ENCODE assay signal across 8 cellular contexts in genomic region chr1:16218014-16218673, GRCh38. TPM values are rescaled to one million over a fixed set of nuclear protein-coding genes. Genes with fewer than 3 reads are reported as not detected.
DNase-seq lines count a peak whose midpoint lies in the region; ATAC-seq, FAIRE-seq and TF ChIP-seq lines count a peak whose summit lies in the region.

No MANE protein-coding gene starts in this region.

- TF ChIP-seq EP300 in sigmoid colon (IDR thresholded peaks at IDR 0.05): no peak

- no peaks in the 10 kb centered on the region for H3K27me3 ChIP-seq in Panc1 (ENCODE audit: control insufficient read depth, insufficient read depth, low read length)
- H3K27me3 ChIP-seq in iPS-18a (ENCODE audit: control insufficient read depth, insufficient read depth, low read length): peaks cover 10% of the 10 kb centered on the region
- no peaks in the 10 kb centered on the region for H3K27me3 ChIP-seq in sigmoid colon

- no peak for ATAC-seq in Panc1
- no peak for ATAC-seq in HG02973 (IDR thresholded peaks at IDR 0.05; ENCODE audit: unreplicated experiment)
- no peak for ATAC-seq in GM18505 (IDR thresholded peaks at IDR 0.05; ENCODE audit: unreplicated experiment)

- BruUV-seq in Panc1 (replicated peaks; lab: Mats Ljungman, UMichigan): no TSS peak

- H3K4me1 ChIP-seq in Panc1 (ENCODE audit: control insufficient read depth, insufficient read depth, low read length): 0 out of 2 replicates have a peak, but pooled peaks cover 5% of the 10 kb centered on the region
- H3K4me1 ChIP-seq in iPS-18a (ENCODE audit: control insufficient read depth, low read depth, low read length): peaks cover 6% of the 10 kb centered on the region
- H3K4me1 ChIP-seq in sigmoid colon: peaks cover 0 to 19% (median 17%) of the 10 kb centered on the region in 4 donors

- H3K9me3 ChIP-seq in Panc1 (ENCODE audit: control insufficient read depth, insufficient read depth, low read depth, low read length): no peaks in the 10 kb centered on the region
- H3K9me3 ChIP-seq in iPS-18a (ENCODE audit: control insufficient read depth, low read depth, low read length): no peaks in the 10 kb centered on the region
- H3K9me3 ChIP-seq in sigmoid colon: no peaks in the 10 kb centered on the region

- no peak overlapping the region for H3K9ac ChIP-seq in iPS-18a (ENCODE audit: low read length)

- TF ChIP-seq POLR2A in sigmoid colon (IDR thresholded peaks at IDR 0.05) (no peak), GM18505 (IDR thresholded peaks at IDR 0.05; ENCODE audit: borderline replicate concordance, extremely low read depth, insufficient read depth, insufficient read length) (no peak)

- in situ Hi-C loops in Panc1 (cut with HindIII; ENCODE audit: low pct_unique_long_range_greater_than_20kb, low sequenced_read_pairs): no loop called here

- H3K36me3 ChIP-seq in Panc1 (ENCODE audit: control insufficient read depth, insufficient read depth, low read length): no peaks in the 10 kb centered on the region
- H3K36me3 ChIP-seq in iPS-18a (ENCODE audit: control insufficient read depth, low read depth, low read length): no peaks in the 10 kb centered on the region
- H3K36me3 ChIP-seq in sigmoid colon: no peaks in the 10 kb centered on the region

- intact Hi-C loops in Panc1 (cut with micrococcal nuclease; ENCODE audit: unreplicated experiment): no loop called here
- intact Hi-C loops in sigmoid colon (cut with DNase I): no loop called here

- H3K4me3 ChIP-seq in Panc1 (ENCODE audit: low read depth in 2 of 2, low read length in 2 of 2) (peak overlapping the region; percentile 48 to 83; a peak in 2 of 4 replicates), iPS-18a (ENCODE audit: low read length) (peak overlapping the region; percentile 52), sigmoid colon (peak overlapping the region in 3 of 4 donors; percentile 43 to 52 (median 49))

- peak; percentile 88 for DNase-seq in DMS53 (lab: John Stamatoyannopoulos, UW)
- no peak for DNase-seq in Panc1 (ENCODE audit: low read depth, low spot score)
- no peak for DNase-seq in sigmoid colon
- DNase-seq in NCI-H1092 (lab: John Stamatoyannopoulos, UW): no peak
- DNase-seq in HTR-8/SVneo (ENCODE audit: insufficient read length, low spot score): no peak

- POLR2A ChIA-PET in Panc1 (lab: Charles Lee): interaction anchor here (0.6 kb wide), 1 partner anchor 20 kb away, joined by 3 read pairs; no protein-coding TSS in a partner anchor

- TF ChIP-seq CTCF in Panc1 (IDR thresholded peaks at IDR 0.05) (no peak), sigmoid colon (IDR thresholded peaks at IDR 0.05) (no peak)

- CTCF ChIA-PET in Panc1 (lab: Charles Lee): no interaction called here

- 28 to 70% methylated on average over 12 of the region's 12 CpGs for WGBS in sigmoid colon, 2 donors

- H3K27ac ChIP-seq in Panc1 (ENCODE audit: low read length) (0 out of 2 replicates have a peak overlapping the region, but pooled peaks have one; percentile 19), iPS-18a (ENCODE audit: low read length) (no peak overlapping the region), sigmoid colon (peak overlapping the region; percentile 66 to 71 (median 69))

- no peak for FAIRE-seq in HTR-8/SVneo (lab: Jason Lieb, UNC)

RNA-seq across cellular contexts. Expression of gene ARHGEF19, which starts 5.7 kb away (rescaled TPM):
- total RNA-seq in Panc1 (2021; ENCODE audit: unreplicated experiment) (21.6 TPM), sigmoid colon (1 to 10 TPM in 3 of 4 donors, not detected in 1; 2.5 to 4.4 (median 3.6) TPM)
- 29.2 TPM for polyA plus RNA-seq in Panc1 (2012; ENCODE audit: insufficient read length)
- polyA plus RNA-seq in sigmoid colon: 10 to 100 TPM in 1 of 3 donors, 1 to 10 TPM in 2; 2.5 to 10.8 (median 7.2) TPM

RNA-seq across cellular contexts. Expression of gene CPLANE2, which starts 18.8 kb away (rescaled TPM):
- total RNA-seq in Panc1 (2021; ENCODE audit: unreplicated experiment): 17.8 TPM
- 13.0 TPM for polyA plus RNA-seq in Panc1 (2012; ENCODE audit: insufficient read length)
- 1 to 10 TPM; 2.5 to 7.1 (median 3.2) TPM for total RNA-seq in sigmoid colon
- 1 to 10 TPM; 3.7 to 7.4 (median 6.0) TPM for polyA plus RNA-seq in sigmoid colon
